16 cellular contexts compared by ENCODE assay signal in genomic region chr6:132712366-132712765, GRCh38. TPM values are rescaled to one million over a fixed set of nuclear protein-coding genes. Genes with fewer than 3 reads are reported as not detected.
DNase-seq lines count a peak whose midpoint lies in the region; ATAC-seq and TF ChIP-seq lines count a peak whose summit lies in the region.
"Had no signal": no experiment of that assay in that cellular context is flagged by ENCODE, and none has a peak within 500 bp of the region (broad histone marks: within the 10 kb centered on the region; RNA-seq: fewer than 3 reads in every experiment).

No MANE protein-coding gene starts in this region.

- no TSS peak for BruUV-seq in Calu3 (replicated peaks; lab: Mats Ljungman, UMichigan)

- H3K36me3 ChIP-seq in MG63 (no peaks in the 10 kb centered on the region), duodenal mucosa (ENCODE audit: control insufficient read depth in 1 of 2, insufficient read depth in 2 of 2, low read length in 2 of 2) (peaks cover 0 to 2% of the 10 kb centered on the region in 2 donors), right lobe of liver (no peaks in the 10 kb centered on the region)
- H3K36me3 ChIP-seq: esophagus squamous epithelium had no signal

- H3K27me3 Mint-ChIP-seq in Calu3 (ENCODE audit: unreplicated experiment) (no peaks in the 10 kb centered on the region), progenitor cell of endocrine pancreas (peaks cover 3% of the 10 kb centered on the region), chondrocyte (ENCODE audit: low read depth) (no peaks in the 10 kb centered on the region)

- CTCF ChIA-PET in Calu3 (lab: Charles Lee): interaction anchor here (0.8 to 1.7 kb wide), 13 partner anchors 9 to 182 kb away, joined by 3 to 10 read pairs (median 4); no protein-coding TSS in a partner anchor

- H3K27ac Mint-ChIP-seq in Calu3 (ENCODE audit: unreplicated experiment) (peak overlapping the region; percentile 90), progenitor cell of endocrine pancreas (no peak overlapping the region), chondrocyte (ENCODE audit: unreplicated experiment) (no peak overlapping the region)
- H3K27ac Mint-ChIP-seq: T-helper 1 cell treated with Interleukin-12 subunit alpha and Interleukin-12 subunit beta and Interleukin-4 antibody, amounts not matched to agents 30 μg/mL and 1 μg/mL, for 36 hours had no signal

- peaks cover 4% of the 10 kb centered on the region in 2 donors for H3K4me1 ChIP-seq in duodenal mucosa (ENCODE audit: control insufficient read depth in 1 of 2, insufficient read depth in 2 of 2, low read length in 2 of 2)
- peaks cover 0 to 31% (median 0%) of the 10 kb centered on the region in 4 donors for H3K4me1 ChIP-seq in right lobe of liver
- H3K4me1 ChIP-seq: esophagus squamous epithelium had no signal

- TF ChIP-seq CTCF in Calu3 (IDR thresholded peaks at IDR 0.05; ENCODE audit: unreplicated experiment) (no peak), right lobe of liver (IDR thresholded peaks at IDR 0.05) (no peak), progenitor cell of endocrine pancreas (IDR thresholded peaks at IDR 0.05; ENCODE audit: unreplicated experiment) (no peak), chondrocyte (IDR thresholded peaks at IDR 0.05) (no peak)

- H3K9me3 ChIP-seq in MG63 (0 out of 2 replicates have a peak, but pooled peaks cover 1% of the 10 kb centered on the region), duodenal mucosa (ENCODE audit: control insufficient read depth in 1 of 2, low read length in 2 of 2) (no peaks in the 10 kb centered on the region), right lobe of liver (no peaks in the 10 kb centered on the region)
- H3K9me3 ChIP-seq: esophagus squamous epithelium had no signal

- H3K4me3 Mint-ChIP-seq in Calu3 (ENCODE audit: low read depth, unreplicated experiment): no peak overlapping the region
- H3K4me3 Mint-ChIP-seq in progenitor cell of endocrine pancreas (ENCODE audit: low read depth): no peak overlapping the region
- H3K4me3 Mint-ChIP-seq in chondrocyte (ENCODE audit: unreplicated experiment): no peak overlapping the region
- H3K4me3 Mint-ChIP-seq: T-helper 1 cell treated with Interleukin-12 subunit alpha and Interleukin-12 subunit beta and Interleukin-4 antibody, amounts not matched to agents 30 μg/mL and 1 μg/mL, for 36 hours had no signal

- no peak for TF ChIP-seq POLR2A in right lobe of liver (IDR thresholded peaks at IDR 0.05)

- peak in 1 of 4 donors; percentile 30 for ATAC-seq in right lobe of liver

- WGBS in right lobe of liver (ENCODE audit: insufficient coverage, low coverage, low lambda C conversion rate, missing lambda C conversion rate): 24% methylated on average over 4 of the region's 4 CpGs

- H3K4me1 Mint-ChIP-seq in Calu3 (ENCODE audit: low read depth, unreplicated experiment) (peaks cover 52% of the 10 kb centered on the region), progenitor cell of endocrine pancreas (ENCODE audit: low read depth) (peaks cover 2% of the 10 kb centered on the region), chondrocyte (ENCODE audit: low read depth) (no peaks in the 10 kb centered on the region)

- H3K27me3 ChIP-seq in MG63: no peaks in the 10 kb centered on the region
- no peaks in the 10 kb centered on the region for H3K27me3 ChIP-seq in duodenal mucosa (ENCODE audit: control insufficient read depth in 1 of 2, insufficient read depth in 2 of 2, low read length in 2 of 2)
- no peaks in the 10 kb centered on the region for H3K27me3 ChIP-seq in right lobe of liver
- H3K27me3 ChIP-seq: esophagus squamous epithelium had no signal

- H3K9ac ChIP-seq in duodenal mucosa (ENCODE audit: low read depth in 1 of 2, low read length in 2 of 2): peak overlapping the region in 1 of 2 donors; percentile 39

- H3K36me3 Mint-ChIP-seq in Calu3 (ENCODE audit: insufficient read depth, unreplicated experiment) (peaks cover 12% of the 10 kb centered on the region), progenitor cell of endocrine pancreas (ENCODE audit: insufficient read depth) (no peaks in the 10 kb centered on the region), chondrocyte (ENCODE audit: low read depth) (no peaks in the 10 kb centered on the region)

- DNase-seq in Calu3: peak; percentile 48
- peak; percentile 29 for DNase-seq in MG63
- no peak for DNase-seq in right lobe of liver
- no peak for DNase-seq in progenitor cell of endocrine pancreas (ENCODE audit: low spot score, unreplicated experiment)
- DNase-seq in NCI-H2029 treated with DMSO at 0.1 percent for 48 hours (lab: John Stamatoyannopoulos, UW): no peak
- DNase-seq in chondrocyte (ENCODE audit: low spot score): no peak
- DNase-seq in NCI-H187 treated with DMSO at 0.1 percent for 48 hours (lab: John Stamatoyannopoulos, UW): no peak
- DNase-seq: activated naive CD4-positive, alpha-beta T cell treated with anti-CD3 and anti-CD28 coated beads, Interleukin-2, amount 50 U/mL, for 16 hours; central memory CD4-positive, alpha-beta T cell; DMS79 treated with DMSO at 0.1 percent for 48 hours; esophagus squamous epithelium; NCI-H1092 treated with DMSO at 0.1 percent for 48 hours; NCI-H446 had no signal

- intact Hi-C loops in Calu3 (cut with micrococcal nuclease; ENCODE audit: unreplicated experiment) (loop anchor here (1.0 to 10.0 kb wide), 3 partner anchors 26 to 98 kb away; no protein-coding TSS in a partner anchor), right lobe of liver (cut with DNase I) (no loop called here)

- H3K27ac ChIP-seq in duodenal mucosa (ENCODE audit: low read depth, low read length) (no peak overlapping the region), right lobe of liver (peak overlapping the region; percentile 88 to 95 (median 88))

- H3K9me3 Mint-ChIP-seq in Calu3 (ENCODE audit: low read depth, unreplicated experiment) (no peaks in the 10 kb centered on the region), progenitor cell of endocrine pancreas (ENCODE audit: low read depth) (no peaks in the 10 kb centered on the region), chondrocyte (ENCODE audit: low read depth) (no peaks in the 10 kb centered on the region)
- H3K9me3 Mint-ChIP-seq: T-helper 1 cell treated with Interleukin-12 subunit alpha and Interleukin-12 subunit beta and Interleukin-4 antibody, amounts not matched to agents 30 μg/mL and 1 μg/mL, for 36 hours had no signal

- H3K4me3 ChIP-seq in MG63: no peak overlapping the region
- H3K4me3 ChIP-seq in duodenal mucosa (ENCODE audit: low read depth in 1 of 2, low read length in 2 of 2): peak overlapping the region; percentile 64 to 77
- H3K4me3 ChIP-seq in right lobe of liver: peak overlapping the region; percentile 22 to 50 (median 42)
- H3K4me3 ChIP-seq: esophagus squamous epithelium had no signal

RNA-seq across cellular contexts. Expression of gene VNN1, which starts 1.5 kb away (rescaled TPM):
- total RNA-seq in Calu3 (2022): 12.4 and 13.3 TPM in 2 replicates
- 1.1 TPM in 1 of 2 replicates, not detected in the other for total RNA-seq in MG63 (2014; rRNA removed; shearing (Covaris generic); ENCODE audit: low replicate concordance)
- total RNA-seq in right lobe of liver: 100 to 1,000 TPM in 2 of 6 experiments, 10 to 100 TPM in 4; 21.6 to 364 (median 96.0) TPM
- total RNA-seq in progenitor cell of endocrine pancreas: not detected in 2 replicates
- not detected in 3 replicates for total RNA-seq in chondrocyte
- total RNA-seq: OCI-LY7 had no signal

RNA-seq across cellular contexts. Expression of gene VNN2, which starts 45.3 kb away (rescaled TPM):
- total RNA-seq in Calu3 (2022) (18.1 and 21.5 TPM in 2 replicates), right lobe of liver (10 to 100 TPM in 1 of 6 experiments, 1 to 10 TPM in 4, under 1 TPM in 1; 0.75 to 18.9 (median 5.9) TPM), progenitor cell of endocrine pancreas (not detected in 2 replicates), chondrocyte (not detected in 3 replicates)
- not detected in 2 replicates for total RNA-seq in MG63 (2014; rRNA removed; shearing (Covaris generic); ENCODE audit: low replicate concordance)

RNA-seq across cellular contexts. Expression of gene TAAR1, which starts 53.4 kb away (rescaled TPM):
- total RNA-seq in Calu3 (2022) (not detected in 2 replicates), right lobe of liver (not detected), progenitor cell of endocrine pancreas (not detected in 2 replicates), chondrocyte (not detected in 3 replicates)
- not detected in 2 replicates for total RNA-seq in MG63 (2014; rRNA removed; shearing (Covaris generic); ENCODE audit: low replicate concordance)
- total RNA-seq: esophagus squamous epithelium, OCI-LY7 had no signal

Comparison
In these comparisons a context has a peak if more than half of its experiments do, and no peak if none do; other contexts are left out.
1. DNase-seq: peak in Calu3 (single experiment) and MG63 (single experiment); none in right lobe of liver (0 of 3), progenitor cell of endocrine pancreas (single experiment), NCI-H2029 treated with DMSO at 0.1 percent for 48 hours (single experiment), chondrocyte (single experiment) and NCI-H187 treated with DMSO at 0.1 percent for 48 hours (single experiment).